ENCODE assay signal across 19 cellular contexts in the genomic region with DNA sequence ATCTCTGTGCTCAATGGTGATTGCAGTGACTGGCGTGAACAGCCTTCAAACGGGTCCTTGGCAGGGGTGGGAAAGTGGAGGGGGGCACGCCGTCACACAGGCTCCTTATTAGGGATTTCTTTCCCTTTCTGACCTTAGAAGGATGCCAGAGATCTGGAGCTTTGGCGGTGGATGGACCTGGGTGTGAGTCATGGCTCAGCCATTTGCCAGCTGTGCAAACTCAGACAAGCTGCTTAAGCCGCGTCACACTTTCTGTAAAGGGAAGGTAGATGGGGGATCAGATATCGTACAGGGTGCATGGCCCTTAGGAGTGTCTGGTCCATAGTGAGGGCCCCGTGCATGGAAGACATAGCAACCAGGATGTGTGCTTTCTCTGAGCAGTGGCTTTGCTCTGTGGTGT. TPM values are rescaled to one million over a fixed set of nuclear protein-coding genes. Genes with fewer than 3 reads are reported as not detected.
A peak's percentile ranks its signal among the peaks of the same experiment; 100 is the strongest.
DNase-seq lines count a peak whose midpoint lies in the region.
"Had no signal": no experiment of that assay in that cellular context is flagged by ENCODE, and none has a peak within 500 bp of the region (broad histone marks: within the 10 kb centered on the region; RNA-seq: fewer than 3 reads in every experiment).

No MANE protein-coding gene starts in this region.

- peak; percentile 97 for DNase-seq in DMS53 treated with DMSO at 0.1 percent for 48 hours (lab: John Stamatoyannopoulos, UW; ENCODE audit: unreplicated experiment)
- peak; percentile 11 for DNase-seq in LHCN-M2 (ENCODE audit: low read depth)
- peak; percentile 54 for DNase-seq in RPMI7951 (ENCODE audit: low read depth)
- DNase-seq in glomerular visceral epithelial cell (ENCODE audit: extremely low spot score) = peak; percentile 27
- no peak for DNase-seq in pons (ENCODE audit: low spot score)
- DNase-seq in HK-2 (ENCODE audit: unreplicated experiment) = no peak
- no peak for DNase-seq in GM19238 (ENCODE audit: insufficient read length, low spot score)
- DNase-seq: activated T-cell treated with anti-CD3 and anti-CD28 coated beads for 4 hours; anterior cingulate cortex; cortex of kidney; effector memory CD8-positive, alpha-beta T cell; IMR-90; left lung; mesenchymal stem cell; NCI-H1092; NCI-H187 treated with DMSO at 0.1 percent for 48 hours; NCI-H345; stimulated activated naive CD4-positive, alpha-beta T cell; T-helper 2 cell had no signal

RNA-seq across cellular contexts. Expression of a gene that starts 48.3 kb away (rescaled TPM):
- 31.8 and 38.3 TPM in 2 replicates for total RNA-seq in LHCN-M2 (2014; rRNA removed)
- polyA plus RNA-seq in LHCN-M2 (2012) = 15.1 TPM
- 45.2 and 55.0 TPM in 2 replicates for total RNA-seq in RPMI7951 (2014; rRNA removed; shearing (Covaris generic))

Comparison
In these comparisons a context has a peak if more than half of its experiments do, and no peak if none do; other contexts are left out.
1. DNase-seq: peak in DMS53 treated with DMSO at 0.1 percent for 48 hours (single experiment), LHCN-M2 (single experiment), RPMI7951 (single experiment) and glomerular visceral epithelial cell (single experiment); none in pons (single experiment), HK-2 (single experiment) and GM19238 (single experiment).